ENCODE assay signal across 1 cellular context in genomic region chr2:18777250-18777812, GRCh38.
TF ChIP-seq lines count a peak whose summit lies in the region.

No MANE protein-coding gene starts in this region.

TF ChIP-seq in HEK293, 187 proteins besides CTCF, POLR2A, EP300 and RAD21 (continued from another document):
- TF ChIP-seq PATZ1 (tag by site-specific recombination; IDR thresholded peaks at IDR 0.05) (no peak), ZBTB17 (tag by site-specific recombination; IDR thresholded peaks at IDR 0.05) (peak; percentile 43; the same call in 1 of the 2 replicates), OSR2 (tag by site-specific recombination; IDR thresholded peaks at IDR 0.05) (peak; percentile 74), ZNF114 (tag by site-specific recombination; IDR thresholded peaks at IDR 0.05) (no peak), ZNF138 (tag by site-specific recombination; IDR thresholded peaks at IDR 0.05; ENCODE audit: borderline replicate concordance) (no peak), ZBTB49 (tag by site-specific recombination; IDR thresholded peaks at IDR 0.05; ENCODE audit: low read depth) (no peak), SALL2 (tag by site-specific recombination; IDR thresholded peaks at IDR 0.05; ENCODE audit: borderline replicate concordance) (no peak), GLIS1 (tag by site-specific recombination; IDR thresholded peaks at IDR 0.05) (peak; percentile 74), ZNF184 (tag by site-specific recombination; IDR thresholded peaks at IDR 0.05) (no peak), ZSCAN4 (tag by site-specific recombination; IDR thresholded peaks at IDR 0.05) (no peak), GFI1B (tag by site-specific recombination; IDR thresholded peaks at IDR 0.05) (peak; percentile 70; the same call in 1 of the 2 replicates), ZSCAN16 (tag by site-specific recombination; IDR thresholded peaks at IDR 0.05) (peak; percentile 57; the same call in 1 of the 2 replicates), ZNF248 (tag by site-specific recombination; IDR thresholded peaks at IDR 0.05) (no peak), ZNF121 (tag by site-specific recombination; IDR thresholded peaks at IDR 0.05) (no peak), SP7 (tag by site-specific recombination; IDR thresholded peaks at IDR 0.05) (peak; percentile 98), ZNF362 (tag by site-specific recombination; IDR thresholded peaks at IDR 0.05) (no peak), ZNF157 (tag by site-specific recombination; IDR thresholded peaks at IDR 0.05) (no peak), PRDM10 (tag by site-specific recombination; IDR thresholded peaks at IDR 0.05) (no peak), REST (tag by site-specific recombination; IDR thresholded peaks at IDR 0.05) (no peak), ZNF76 (tag by site-specific recombination; IDR thresholded peaks at IDR 0.05; ENCODE audit: borderline replicate concordance, low read depth) (no peak), ZNF610 (tag by site-specific recombination; IDR thresholded peaks at IDR 0.05; ENCODE audit: borderline replicate concordance) (no peak), FEZF1 (tag by site-specific recombination; IDR thresholded peaks at IDR 0.05) (peak; percentile 40), ZNF501 (tag by site-specific recombination; IDR thresholded peaks at IDR 0.05) (no peak), ZNF18 (tag by site-specific recombination; IDR thresholded peaks at IDR 0.05) (0 out of 2 replicates have a peak, but pooled peaks have one; percentile 33), ZNF214 (tag by site-specific recombination; IDR thresholded peaks at IDR 0.05; ENCODE audit: borderline replicate concordance) (no peak), WT1 (tag by site-specific recombination; IDR thresholded peaks at IDR 0.05) (peak; percentile 97), ZFP69B (tag by site-specific recombination; IDR thresholded peaks at IDR 0.05) (no peak)
- TF ChIP-seq, protein P1, sequence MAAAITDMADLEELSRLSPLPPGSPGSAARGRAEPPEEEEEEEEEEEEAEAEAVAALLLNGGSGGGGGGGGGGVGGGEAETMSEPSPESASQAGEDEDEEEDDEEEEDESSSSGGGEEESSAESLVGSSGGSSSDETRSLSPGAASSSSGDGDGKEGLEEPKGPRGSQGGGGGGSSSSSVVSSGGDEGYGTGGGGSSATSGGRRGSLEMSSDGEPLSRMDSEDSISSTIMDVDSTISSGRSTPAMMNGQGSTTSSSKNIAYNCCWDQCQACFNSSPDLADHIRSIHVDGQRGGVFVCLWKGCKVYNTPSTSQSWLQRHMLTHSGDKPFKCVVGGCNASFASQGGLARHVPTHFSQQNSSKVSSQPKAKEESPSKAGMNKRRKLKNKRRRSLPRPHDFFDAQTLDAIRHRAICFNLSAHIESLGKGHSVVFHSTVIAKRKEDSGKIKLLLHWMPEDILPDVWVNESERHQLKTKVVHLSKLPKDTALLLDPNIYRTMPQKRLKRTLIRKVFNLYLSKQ (tag by site-specific recombination; IDR thresholded peaks at IDR 0.05; ENCODE audit: borderline replicate concordance), result no peak
- TF ChIP-seq, protein P2, sequence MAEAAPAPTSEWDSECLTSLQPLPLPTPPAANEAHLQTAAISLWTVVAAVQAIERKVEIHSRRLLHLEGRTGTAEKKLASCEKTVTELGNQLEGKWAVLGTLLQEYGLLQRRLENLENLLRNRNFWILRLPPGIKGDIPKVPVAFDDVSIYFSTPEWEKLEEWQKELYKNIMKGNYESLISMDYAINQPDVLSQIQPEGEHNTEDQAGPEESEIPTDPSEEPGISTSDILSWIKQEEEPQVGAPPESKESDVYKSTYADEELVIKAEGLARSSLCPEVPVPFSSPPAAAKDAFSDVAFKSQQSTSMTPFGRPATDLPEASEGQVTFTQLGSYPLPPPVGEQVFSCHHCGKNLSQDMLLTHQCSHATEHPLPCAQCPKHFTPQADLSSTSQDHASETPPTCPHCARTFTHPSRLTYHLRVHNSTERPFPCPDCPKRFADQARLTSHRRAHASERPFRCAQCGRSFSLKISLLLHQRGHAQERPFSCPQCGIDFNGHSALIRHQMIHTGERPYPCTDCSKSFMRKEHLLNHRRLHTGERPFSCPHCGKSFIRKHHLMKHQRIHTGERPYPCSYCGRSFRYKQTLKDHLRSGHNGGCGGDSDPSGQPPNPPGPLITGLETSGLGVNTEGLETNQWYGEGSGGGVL (tag by site-specific recombination; IDR thresholded peaks at IDR 0.05), result no peak
